Comparison of ENCODE assay signal across 1 cellular context in genomic region chr19:18731562-18732008, GRCh38.
TF ChIP-seq lines count a peak whose summit lies in the region.

No MANE protein-coding gene starts in this region.

TF ChIP-seq in HepG2, 621 proteins besides CTCF, POLR2A, EP300 and RAD21 (continued from another document and continues in another):
- no peak for TF ChIP-seq TRAFD1 (CRISPR knock-in tag; IDR thresholded peaks at IDR 0.05; ENCODE audit: borderline replicate concordance)
- TF ChIP-seq SKIL (CRISPR knock-in tag; IDR thresholded peaks at IDR 0.05; ENCODE audit: borderline replicate concordance), result peak; percentile 77
- no peak for TF ChIP-seq ZNF44 (CRISPR knock-in tag; IDR thresholded peaks at IDR 0.05)
- TF ChIP-seq ZMYM2 (CRISPR knock-in tag; IDR thresholded peaks at IDR 0.05), result 0 out of 2 replicates have a peak, but pooled peaks have one; percentile 39
- TF ChIP-seq MIER2 (CRISPR knock-in tag; IDR thresholded peaks at IDR 0.05), result no peak
- TF ChIP-seq ZSCAN12 (CRISPR knock-in tag; IDR thresholded peaks at IDR 0.05), result no peak
- TF ChIP-seq PHB2 (IDR thresholded peaks at IDR 0.05; ENCODE audit: partially characterized antibody), result no peak
- no peak for TF ChIP-seq ZNF260 (CRISPR knock-in tag; IDR thresholded peaks at IDR 0.05; ENCODE audit: borderline replicate concordance, low read depth)
- TF ChIP-seq ZNF569 (CRISPR knock-in tag; IDR thresholded peaks at IDR 0.05; ENCODE audit: borderline replicate concordance), result no peak
- TF ChIP-seq IRF9 (CRISPR knock-in tag; IDR thresholded peaks at IDR 0.05; ENCODE audit: borderline replicate concordance), result 0 out of 2 replicates have a peak, but pooled peaks have one; percentile 54
- no peak for TF ChIP-seq KAT8 (CRISPR knock-in tag; IDR thresholded peaks at IDR 0.05)
- no peak for TF ChIP-seq ZNF460 (CRISPR knock-in tag; IDR thresholded peaks at IDR 0.05; ENCODE audit: borderline replicate concordance)
- no peak for TF ChIP-seq CREB3 (CRISPR knock-in tag; IDR thresholded peaks at IDR 0.05)
- TF ChIP-seq ZNF710 (CRISPR knock-in tag; IDR thresholded peaks at IDR 0.05; ENCODE audit: borderline replicate concordance), result no peak
- no peak for TF ChIP-seq RFXAP (CRISPR knock-in tag; IDR thresholded peaks at IDR 0.05; ENCODE audit: borderline replicate concordance)
- TF ChIP-seq TAF1 (CRISPR knock-in tag; IDR thresholded peaks at IDR 0.05), result no peak; the same call in 1 of the 2 replicates
- no peak for TF ChIP-seq CENPBD1 (CRISPR knock-in tag; IDR thresholded peaks at IDR 0.05; ENCODE audit: borderline replicate concordance, low read depth)
- no peak for TF ChIP-seq ZNF780A (CRISPR knock-in tag; IDR thresholded peaks at IDR 0.05)
- TF ChIP-seq ZNF501 (CRISPR knock-in tag; IDR thresholded peaks at IDR 0.05), result no peak
- 0 out of 2 replicates have a peak, but pooled peaks have one; percentile 40 for TF ChIP-seq ZNF792 (CRISPR knock-in tag; IDR thresholded peaks at IDR 0.05)
- no peak for TF ChIP-seq SYNCRIP (IDR thresholded peaks at IDR 0.05; ENCODE audit: insufficient read depth, low read depth, low read length)
- peak; percentile 66 for TF ChIP-seq HDAC1 (CRISPR knock-in tag; IDR thresholded peaks at IDR 0.05)
- no peak for TF ChIP-seq MTF1 (CRISPR knock-in tag; IDR thresholded peaks at IDR 0.05)
- no peak for TF ChIP-seq MAFF (IDR thresholded peaks at IDR 0.05; ENCODE audit: low read depth, low read length)
- no peak; the same call in 1 of the 2 replicates for TF ChIP-seq ZFY (CRISPR knock-in tag; IDR thresholded peaks at IDR 0.05)
- no peak for TF ChIP-seq ATF5 (CRISPR knock-in tag; IDR thresholded peaks at IDR 0.05; ENCODE audit: low read depth)
- TF ChIP-seq PCBP1 (IDR thresholded peaks at IDR 0.05; ENCODE audit: borderline replicate concordance, low read depth, low read length), result no peak
- TF ChIP-seq BATF2 (CRISPR knock-in tag; IDR thresholded peaks at IDR 0.05), result no peak
- no peak for TF ChIP-seq ZBTB3 (CRISPR knock-in tag; IDR thresholded peaks at IDR 0.05; ENCODE audit: borderline replicate concordance, low read depth)
- no peak for TF ChIP-seq MTA3 (CRISPR knock-in tag; IDR thresholded peaks at IDR 0.05)
- TF ChIP-seq ZNF660 (CRISPR knock-in tag; IDR thresholded peaks at IDR 0.05; ENCODE audit: borderline replicate concordance, low read depth), result no peak
- peak; percentile 39; the same call in 1 of the 2 replicates for TF ChIP-seq SAP130 (CRISPR knock-in tag; IDR thresholded peaks at IDR 0.05; ENCODE audit: low read depth)
- no peak for TF ChIP-seq ZFP36 (IDR thresholded peaks at IDR 0.05; ENCODE audit: borderline replicate concordance, low read depth, low read length, partially characterized antibody)
- no peak for TF ChIP-seq ZKSCAN5 (CRISPR knock-in tag; IDR thresholded peaks at IDR 0.05)
- 0 out of 2 replicates have a peak, but pooled peaks have one; percentile 44 for TF ChIP-seq ZNF343 (CRISPR knock-in tag; IDR thresholded peaks at IDR 0.05)
- no peak for TF ChIP-seq ZMYM3 (CRISPR knock-in tag; IDR thresholded peaks at IDR 0.05)
- TF ChIP-seq SNRNP70 (IDR thresholded peaks at IDR 0.05; ENCODE audit: low read depth, low read length), result no peak
- TF ChIP-seq ZBTB43 (CRISPR knock-in tag; conservative IDR thresholded peaks at IDR 0.05), result no peak
- TF ChIP-seq YEATS4 (CRISPR knock-in tag; IDR thresholded peaks at IDR 0.05; ENCODE audit: borderline replicate concordance), result peak; percentile 52; the same call in 1 of the 2 replicates
- TF ChIP-seq ZBTB7A (CRISPR knock-in tag; IDR thresholded peaks at IDR 0.05), result peak; percentile 94
- no peak for TF ChIP-seq TBL1XR1 (IDR thresholded peaks at IDR 0.05; ENCODE audit: borderline replicate concordance, low read length, partially characterized antibody)
- TF ChIP-seq HNRNPL (IDR thresholded peaks at IDR 0.05; ENCODE audit: low read depth, low read length), result no peak
- peak; percentile 59; the same call in 1 of the 2 replicates for TF ChIP-seq ZNF709 (CRISPR knock-in tag; IDR thresholded peaks at IDR 0.05)
- no peak for TF ChIP-seq TP53 (CRISPR knock-in tag; conservative IDR thresholded peaks at IDR 0.05)
- no peak for TF ChIP-seq ZBTB25 (CRISPR knock-in tag; IDR thresholded peaks at IDR 0.05)
- TF ChIP-seq DRAP1 (CRISPR knock-in tag; IDR thresholded peaks at IDR 0.05), result peak; percentile 28; the same call in 1 of the 2 replicates
- TF ChIP-seq ISX (CRISPR knock-in tag; conservative IDR thresholded peaks at IDR 0.05), result no peak
- no peak for TF ChIP-seq RBM39 (IDR thresholded peaks at IDR 0.05; ENCODE audit: low read depth, low read length, poor library complexity, severe bottlenecking)
- TF ChIP-seq ZC3H13 (CRISPR knock-in tag; IDR thresholded peaks at IDR 0.05), result no peak
- TF ChIP-seq ZNF572 (CRISPR knock-in tag; IDR thresholded peaks at IDR 0.05), result 0 out of 2 replicates have a peak, but pooled peaks have one; percentile 42
- no peak for TF ChIP-seq ZNF550 (CRISPR knock-in tag; IDR thresholded peaks at IDR 0.05; ENCODE audit: borderline replicate concordance)
- TF ChIP-seq GATAD1 (CRISPR knock-in tag; IDR thresholded peaks at IDR 0.05), result no peak
- no peak for TF ChIP-seq YEATS2 (CRISPR knock-in tag; IDR thresholded peaks at IDR 0.05; ENCODE audit: borderline replicate concordance)
- TF ChIP-seq ZNF670 (CRISPR knock-in tag; IDR thresholded peaks at IDR 0.05; ENCODE audit: borderline replicate concordance), result peak; percentile 66; the same call in 1 of the 2 replicates
